In the genomic region with DNA sequence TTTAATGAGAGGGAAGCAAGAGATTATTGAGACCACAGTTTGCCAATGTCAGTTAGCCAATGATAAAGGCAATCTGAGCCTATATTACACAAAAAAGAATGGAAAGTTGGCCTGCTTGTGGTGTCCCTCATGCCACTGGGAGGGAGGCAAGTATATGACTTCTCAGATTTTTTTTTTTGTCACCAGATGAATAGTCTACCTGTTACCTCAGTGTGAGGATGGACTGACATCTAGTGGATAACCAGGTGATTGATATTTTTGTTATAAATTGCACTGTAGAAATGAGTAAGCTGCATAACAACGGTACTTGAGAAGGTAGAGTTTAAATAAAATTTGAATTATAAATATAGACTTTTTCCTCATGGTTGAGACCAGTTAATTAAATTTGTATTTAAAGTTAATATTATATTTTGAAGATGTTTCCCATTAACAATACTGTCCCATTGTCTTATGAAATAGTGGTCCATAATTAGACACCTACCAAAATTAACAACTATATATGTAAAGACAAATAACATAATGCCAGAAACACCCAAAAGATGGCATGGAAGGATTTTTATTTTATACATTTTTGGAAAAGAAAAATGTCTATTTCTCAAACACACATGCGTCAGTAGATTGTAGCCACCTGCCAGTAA, we compare ENCODE assay signal across 8 cellular contexts.
A peak's percentile ranks its signal among the peaks of the same experiment; 100 is the strongest.
DNase-seq lines count a peak whose midpoint lies in the region; ATAC-seq lines count a peak whose summit lies in the region.

No MANE protein-coding gene starts in this region.

- DNase-seq in NCI-H1417 (lab: John Stamatoyannopoulos, UW) (peak in 2 of 3 experiments; percentile 1 to 38), NCI-H1417 treated with DMSO at 0.1 percent for 48 hours (lab: John Stamatoyannopoulos, UW) (no peak), M059J (ENCODE audit: low read depth) (peak; percentile 41), myocyte (ENCODE audit: low read depth) (peak; percentile 52), islet precursor cell (no peak)
- DNase-seq in central memory CD4-positive, alpha-beta T cell: peak; percentile 22
- DNase-seq in activated effector memory CD4-positive, alpha-beta T cell treated with anti-CD3 and anti-CD28 coated beads, Interleukin-2, amount 50 U/mL, for 16 hours: no peak

- ATAC-seq in GM21825 (IDR thresholded peaks at IDR 0.05; ENCODE audit: unreplicated experiment): peak; percentile 47

Comparison
In these comparisons a context has a peak if more than half of its experiments do, and no peak if none do; other contexts are left out.
1. DNase-seq: peak in NCI-H1417 (2 of 3), M059J (single experiment), central memory CD4-positive, alpha-beta T cell (single experiment) and myocyte (single experiment); none in NCI-H1417 treated with DMSO at 0.1 percent for 48 hours (single experiment), islet precursor cell (single experiment) and activated effector memory CD4-positive, alpha-beta T cell treated with anti-CD3 and anti-CD28 coated beads, Interleukin-2, amount 50 U/mL, for 16 hours (single experiment).